8 cellular contexts compared by ENCODE assay signal in the genomic region with DNA sequence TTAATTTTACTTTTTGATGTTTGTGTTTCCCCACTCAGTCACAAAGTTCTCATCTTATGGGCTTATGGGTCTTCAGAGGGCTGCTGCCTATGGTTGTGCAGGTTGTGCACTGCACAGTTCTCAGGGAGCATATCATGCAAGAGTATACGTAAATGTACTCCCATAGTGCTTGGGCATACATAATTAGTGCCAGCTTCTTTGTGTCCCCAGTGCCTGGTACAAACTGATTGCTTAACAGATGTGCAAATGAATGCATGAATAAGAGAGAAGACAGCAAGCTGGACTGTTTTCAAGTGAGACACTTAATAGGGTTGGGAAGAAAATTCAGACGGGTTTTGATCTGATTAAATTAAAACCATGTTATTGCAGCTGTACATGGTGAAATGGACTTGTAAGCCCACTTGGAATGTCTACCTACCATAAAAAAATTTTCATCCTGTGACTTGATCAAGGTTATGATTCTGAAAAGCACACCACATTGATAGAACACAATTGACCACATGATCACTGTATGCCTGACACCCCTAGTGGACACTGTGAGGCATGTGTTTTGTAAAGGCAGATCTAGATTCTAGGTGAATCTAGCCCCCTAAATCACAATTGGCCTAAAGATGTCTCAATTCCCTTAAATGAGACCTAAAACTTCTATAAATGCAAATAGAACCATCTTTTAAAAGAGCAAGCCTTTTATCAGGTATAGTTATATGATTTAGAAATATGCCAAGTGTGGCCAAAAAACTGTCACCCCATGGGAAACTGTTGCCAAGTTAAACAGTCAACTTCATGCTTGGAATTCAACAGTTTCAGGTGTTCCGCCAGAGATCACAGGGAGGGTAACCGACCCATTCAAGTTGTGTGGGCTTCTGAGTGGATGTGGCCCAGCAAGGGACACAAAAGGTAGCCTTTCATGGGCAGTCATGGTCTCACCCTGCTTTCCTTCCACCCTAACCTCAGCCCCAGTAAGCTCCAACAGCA. TPM values are rescaled to one million over a fixed set of nuclear protein-coding genes. Genes with fewer than 3 reads are reported as not detected.
DNase-seq lines count a peak whose midpoint lies in the region; ATAC-seq and TF ChIP-seq lines count a peak whose summit lies in the region.

No MANE protein-coding gene starts in this region.

- intact Hi-C loops in dorsolateral prefrontal cortex (cut with DNase I): no loop called here
- intact Hi-C loops in psoas muscle (cut with DNase I): no loop called here

- DNase-seq in MM.1S (no peak), dorsolateral prefrontal cortex (no peak), psoas muscle (no peak), NCI-H2227 treated with DMSO at 0.1 percent for 48 hours (lab: John Stamatoyannopoulos, UW) (no peak)
- no peak for DNase-seq in stimulated activated CD4-positive, alpha-beta T cell treated with anti-CD3 and anti-CD28 coated beads, Interleukin-12 subunit alpha, Interleukin-12 subunit beta, amount 100 ng/mL, for 4 hours

- H3K4me2 ChIP-seq in MM.1S (ENCODE audit: low read depth, low read length): no peak overlapping the region

- H3F3A ChIP-seq in MM.1S (ENCODE audit: insufficient read depth, low read length): no peaks in the 10 kb centered on the region

- H3K27me3 ChIP-seq in MM.1S (replicated peaks; ENCODE audit: insufficient read depth, low read length) (no peaks in the 10 kb centered on the region), dorsolateral prefrontal cortex (no peaks in the 10 kb centered on the region), psoas muscle (ENCODE audit: insufficient read depth in 3 of 3, low read length in 2 of 3) (peaks cover 0 to 3% (median 0%) of the 10 kb centered on the region in 3 donors)

- H3K4me1 ChIP-seq in MM.1S (ENCODE audit: low read length): peaks cover 13% of the 10 kb centered on the region; the same call in 1 of the 2 replicates
- no peaks in the 10 kb centered on the region for H3K4me1 ChIP-seq in psoas muscle

- H3K79me2 ChIP-seq in MM.1S (ENCODE audit: low read length): no peaks in the 10 kb centered on the region

- ATAC-seq in psoas muscle: no peak
- ATAC-seq in HG03025 (IDR thresholded peaks at IDR 0.05; ENCODE audit: low FRiP score, unreplicated experiment): no peak
- ATAC-seq in GM18517 (IDR thresholded peaks at IDR 0.05; ENCODE audit: unreplicated experiment): no peak

- no peaks in the 10 kb centered on the region for H4K20me1 ChIP-seq in MM.1S (ENCODE audit: insufficient read depth, low read length)

- H3K36me3 ChIP-seq in MM.1S (replicated peaks; ENCODE audit: insufficient read depth, low read length): no peaks in the 10 kb centered on the region
- no peaks in the 10 kb centered on the region for H3K36me3 ChIP-seq in psoas muscle (ENCODE audit: insufficient read depth in 1 of 2, low read depth in 1 of 2)

- 76 to 85% (median 78%) methylated on average over 4 of the region's 4 CpGs for WGBS in psoas muscle, 3 donors

- no peaks in the 10 kb centered on the region for H3K9me2 ChIP-seq in MM.1S (replicated peaks; ENCODE audit: insufficient read depth, low read length)

- H3K9me3 ChIP-seq in MM.1S (replicated peaks; ENCODE audit: insufficient read depth, low read length): no peaks in the 10 kb centered on the region
- no peaks in the 10 kb centered on the region for H3K9me3 ChIP-seq in psoas muscle

- H3K27ac ChIP-seq in MM.1S (ENCODE audit: low read length): no peak overlapping the region
- H3K27ac ChIP-seq in dorsolateral prefrontal cortex: peak overlapping the region in 58 of 59 donors; percentile 66 to 100 (median 98)
- no peak overlapping the region for H3K27ac ChIP-seq in psoas muscle

- H3K9ac ChIP-seq in MM.1S (ENCODE audit: low read length): no peak overlapping the region

- TF ChIP-seq CTCF in GM12872 (IDR thresholded peaks at IDR 0.05; ENCODE audit: insufficient read depth, low read depth, low read length) (peak; percentile 66), MM.1S (IDR thresholded peaks at IDR 0.05; ENCODE audit: low read length) (peak; percentile 21), dorsolateral prefrontal cortex (IDR thresholded peaks at IDR 0.05 in 54 of 56, conservative IDR thresholded peaks at IDR 0.05 in 2 of 56; ENCODE audit: low read depth in 1 of 56, partially characterized antibody in 56 of 56) (peak in 50 of 56 donors; percentile 11 to 62 (median 45)), psoas muscle (IDR thresholded peaks at IDR 0.05) (peak; percentile 14)

- no peak overlapping the region for H3K4me3 ChIP-seq in MM.1S (ENCODE audit: low read length)
- peak overlapping the region in 1 of 59 donors; percentile 1 for H3K4me3 ChIP-seq in dorsolateral prefrontal cortex
- H3K4me3 ChIP-seq in psoas muscle: no peak overlapping the region

- no peak overlapping the region for H2AFZ ChIP-seq in MM.1S (ENCODE audit: low read length)

RNA-seq across cellular contexts. Expression of a gene that starts 27.9 kb away (rescaled TPM):
- 100 to 1,000 TPM in 1 of 120 experiments, 10 to 100 TPM in 119; 15.1 to 107 (median 29.8) TPM for total RNA-seq in dorsolateral prefrontal cortex
- total RNA-seq in psoas muscle: 1 to 10 TPM in 2 of 4 donors, under 1 TPM in 2; 0.63 to 1.5 (median 0.99) TPM
- polyA plus RNA-seq in psoas muscle: under 1 TPM; 0.51 to 0.75 (median 0.52) TPM

Comparison
In these comparisons a context has a peak if more than half of its experiments do, and no peak if none do; other contexts are left out.
1. CTCF ChIP-seq: peak in every context shown above with its lines; median percentile 66 in GM12872; 45 in dorsolateral prefrontal cortex; 21 in MM.1S; 14 in psoas muscle.
2. H3K27ac ChIP-seq: peak in dorsolateral prefrontal cortex (58 of 59); none in MM.1S (single experiment) and psoas muscle (single experiment).
3. RNA of a gene that starts 27.9 kb away (total RNA-seq): 15.1 to 107 TPM in dorsolateral prefrontal cortex; 0.63 to 1.5 TPM in psoas muscle; every median in the first group is over 4 times any median in the second.